22 cellular contexts compared by ENCODE assay signal in genomic region chr12:96176575-96176974, GRCh38. TPM values are rescaled to one million over a fixed set of nuclear protein-coding genes. Genes with fewer than 3 reads are reported as not detected.
A peak's percentile ranks its signal among the peaks of the same experiment; 100 is the strongest.
DNase-seq lines count a peak whose midpoint lies in the region; ATAC-seq and TF ChIP-seq lines count a peak whose summit lies in the region.
"Had no signal": no experiment of that assay in that cellular context is flagged by ENCODE, and none has a peak within 500 bp of the region (broad histone marks: within the 10 kb centered on the region; RNA-seq: fewer than 3 reads in every experiment).

No MANE protein-coding gene starts in this region.

- no peak for ATAC-seq in GM23338
- ATAC-seq in activated T-helper 17 cell treated with anti-CD3 and anti-CD28 coated beads, Interleukin-2, amount 50 U/mL, for 72 hours (replicated peaks), result no peak
- ATAC-seq in GM21367 (IDR thresholded peaks at IDR 0.05; ENCODE audit: unreplicated experiment), result no peak
- ATAC-seq in HG03175 (IDR thresholded peaks at IDR 0.05; ENCODE audit: unreplicated experiment), result no peak
- no peak for ATAC-seq in HG03521 (IDR thresholded peaks at IDR 0.05; ENCODE audit: unreplicated experiment)
- ATAC-seq: body of pancreas, Panc1 had no signal

- TF ChIP-seq CTCF in GM23338 (conservative IDR thresholded peaks at IDR 0.05; ENCODE audit: low read depth in 2 of 2) (no peak), osteoblast (IDR thresholded peaks at IDR 0.05; ENCODE audit: extremely low read depth, low read depth, low read length) (no peak)

- H3K4me3 Mint-ChIP-seq in activated naive CD4-positive, alpha-beta T cell treated with anti-CD3 and anti-CD28 coated beads, Interleukin-2, amount 50 U/mL, for 24 hours, result no peak overlapping the region
- no peak overlapping the region for H3K4me3 Mint-ChIP-seq in GM23338
- peak overlapping the region; percentile 38 for H3K4me3 Mint-ChIP-seq in activated T-helper 17 cell treated with anti-CD3 and anti-CD28 coated beads, Interleukin-2, amount 50 U/mL, for 72 hours
- H3K4me3 Mint-ChIP-seq: endodermal cell, mesothelial cell of epicardium, nephron progenitor cell had no signal

- H3K36me3 Mint-ChIP-seq in activated naive CD4-positive, alpha-beta T cell treated with anti-CD3 and anti-CD28 coated beads, Interleukin-2, amount 50 U/mL, for 24 hours, result peaks cover 3% of the 10 kb centered on the region
- H3K36me3 Mint-ChIP-seq in GM23338 (ENCODE audit: low read depth), result peaks cover 3% of the 10 kb centered on the region; the same call in 1 of the 3 replicates
- peaks cover 6% of the 10 kb centered on the region for H3K36me3 Mint-ChIP-seq in activated T-helper 17 cell treated with anti-CD3 and anti-CD28 coated beads, Interleukin-2, amount 50 U/mL, for 72 hours (ENCODE audit: low read depth)
- H3K36me3 Mint-ChIP-seq: mesothelial cell of epicardium had no signal

- H3K27me3 Mint-ChIP-seq in activated naive CD4-positive, alpha-beta T cell treated with anti-CD3 and anti-CD28 coated beads, Interleukin-2, amount 50 U/mL, for 24 hours, result no peaks in the 10 kb centered on the region
- H3K27me3 Mint-ChIP-seq in GM23338 (ENCODE audit: insufficient read depth, low read depth, poor library complexity), result no peaks in the 10 kb centered on the region
- H3K27me3 Mint-ChIP-seq in activated T-helper 17 cell treated with anti-CD3 and anti-CD28 coated beads, Interleukin-2, amount 50 U/mL, for 72 hours, result no peaks in the 10 kb centered on the region

- H3K4me3 ChIP-seq in GM23338 (no peak overlapping the region), osteoblast (ENCODE audit: insufficient read depth, low read length) (no peak overlapping the region)
- H3K4me3 ChIP-seq: body of pancreas, SJCRH30, tibial nerve had no signal

- H3K9me3 Mint-ChIP-seq in activated naive CD4-positive, alpha-beta T cell treated with anti-CD3 and anti-CD28 coated beads, Interleukin-2, amount 50 U/mL, for 24 hours, result peaks cover 4% of the 10 kb centered on the region
- H3K9me3 Mint-ChIP-seq in GM23338, result peaks cover 15% of the 10 kb centered on the region; the same call in 2 of the 3 replicates
- H3K9me3 Mint-ChIP-seq in activated T-helper 17 cell treated with anti-CD3 and anti-CD28 coated beads, Interleukin-2, amount 50 U/mL, for 72 hours, result peaks cover 10% of the 10 kb centered on the region

- no peaks in the 10 kb centered on the region for H4K20me1 ChIP-seq in GM23338 (replicated peaks; ENCODE audit: insufficient read depth)
- H4K20me1 ChIP-seq in osteoblast (ENCODE audit: insufficient read depth, low read length), result no peaks in the 10 kb centered on the region

- DNase-seq in activated naive CD4-positive, alpha-beta T cell treated with Interleukin-2 at 50 U/mL for 16 hours, result no peak
- no peak for DNase-seq in GM23338 (ENCODE audit: low spot score)
- no peak for DNase-seq in osteoblast (ENCODE audit: insufficient read length, low spot score, missing footprints)
- DNase-seq: Caco-2, DND-41, endodermal cell, head of caudate nucleus, NCI-H1092, NCI-H1930, NCI-H82, nephron progenitor cell, SJCRH30 had no signal

- peaks cover 16% of the 10 kb centered on the region for H3K4me1 Mint-ChIP-seq in activated naive CD4-positive, alpha-beta T cell treated with anti-CD3 and anti-CD28 coated beads, Interleukin-2, amount 50 U/mL, for 24 hours
- H3K4me1 Mint-ChIP-seq in GM23338, result no peaks in the 10 kb centered on the region
- peaks cover 15% of the 10 kb centered on the region for H3K4me1 Mint-ChIP-seq in activated T-helper 17 cell treated with anti-CD3 and anti-CD28 coated beads, Interleukin-2, amount 50 U/mL, for 72 hours
- H3K4me1 Mint-ChIP-seq: endodermal cell, mesothelial cell of epicardium, nephron progenitor cell had no signal

- H3K27ac ChIP-seq in GM23338 (ENCODE audit: low read depth), result no peak overlapping the region
- H3K27ac ChIP-seq in osteoblast (ENCODE audit: low read depth, low read length), result no peak overlapping the region
- H3K27ac ChIP-seq: body of pancreas, SJCRH30, tibial nerve had no signal

- H2AFZ ChIP-seq in GM23338 (no peak overlapping the region), osteoblast (ENCODE audit: low read length) (peak overlapping the region; percentile 74)

- H3K4me1 ChIP-seq in GM23338 (ENCODE audit: insufficient read depth) (no peaks in the 10 kb centered on the region), osteoblast (ENCODE audit: insufficient read depth, low read length) (no peaks in the 10 kb centered on the region)
- H3K4me1 ChIP-seq: body of pancreas, Caco-2, SJCRH30, tibial nerve had no signal

- H3K9me3 ChIP-seq in osteoblast (ENCODE audit: low read depth, low read length), result peaks cover 3% of the 10 kb centered on the region
- H3K9me3 ChIP-seq: body of pancreas, Caco-2 had no signal

- H3K79me2 ChIP-seq in GM23338 (replicated peaks; ENCODE audit: insufficient read depth), result no peaks in the 10 kb centered on the region
- no peaks in the 10 kb centered on the region for H3K79me2 ChIP-seq in osteoblast (ENCODE audit: insufficient read depth, low read length)

- no peak overlapping the region for H3K4me2 ChIP-seq in GM23338
- no peak overlapping the region for H3K4me2 ChIP-seq in osteoblast (ENCODE audit: insufficient read depth, low read length)

- 0 out of 2 replicates have a peak, but pooled peaks cover 5% of the 10 kb centered on the region for H3K36me3 ChIP-seq in GM23338 (ENCODE audit: insufficient read depth)
- no peaks in the 10 kb centered on the region for H3K36me3 ChIP-seq in osteoblast (ENCODE audit: insufficient read depth, low read length)
- H3K36me3 ChIP-seq: SJCRH30, tibial nerve had no signal

- no peaks in the 10 kb centered on the region for H3F3A ChIP-seq in GM23338 (replicated peaks; ENCODE audit: low read depth)

- peak overlapping the region; percentile 90 for H3K27ac Mint-ChIP-seq in activated naive CD4-positive, alpha-beta T cell treated with anti-CD3 and anti-CD28 coated beads, Interleukin-2, amount 50 U/mL, for 24 hours
- H3K27ac Mint-ChIP-seq in GM23338, result no peak overlapping the region
- peak overlapping the region; percentile 65 for H3K27ac Mint-ChIP-seq in activated T-helper 17 cell treated with anti-CD3 and anti-CD28 coated beads, Interleukin-2, amount 50 U/mL, for 72 hours
- H3K27ac Mint-ChIP-seq: endodermal cell, mesothelial cell of epicardium, progenitor cell of endocrine pancreas had no signal

- H3K27me3 ChIP-seq in GM23338 (ENCODE audit: insufficient read depth) (no peaks in the 10 kb centered on the region), osteoblast (ENCODE audit: insufficient read depth, low read length) (no peaks in the 10 kb centered on the region)
- H3K27me3 ChIP-seq: body of pancreas, SJCRH30, tibial nerve had no signal

- no peaks in the 10 kb centered on the region; the same call in 1 of the 2 replicates for H3K9me2 ChIP-seq in GM23338 (ENCODE audit: insufficient read depth)

TF ChIP-seq in GM23338, 12 proteins besides CTCF, POLR2A, EP300 and RAD21:
- no peak for TF ChIP-seq STAT1 (IDR thresholded peaks at IDR 0.05; ENCODE audit: unreplicated experiment)
- no peak for TF ChIP-seq CREB1 (CRISPR knock-in tag; IDR thresholded peaks at IDR 0.05; ENCODE audit: low read depth)
- TF ChIP-seq ZNF331 (CRISPR knock-in tag; IDR thresholded peaks at IDR 0.05; ENCODE audit: low read depth), result peak; percentile 87
- TF ChIP-seq EZH2phosphoT487 (IDR thresholded peaks at IDR 0.05; ENCODE audit: unreplicated experiment), result no peak

RNA-seq across cellular contexts. Expression of gene ELK3, which starts 17.6 kb away (rescaled TPM):
- total RNA-seq in GM23338 (2014; rRNA removed; shearing (Covaris generic)), result 8.3 and 12.1 TPM in 2 replicates
- 5.5 and 6.5 TPM in 2 replicates for polyA plus RNA-seq in GM23338 (2016; fragmentation: Nextera tagmentation; extraction: Ambion mirVana)
- total RNA-seq in activated T-helper 17 cell treated with anti-CD3 and anti-CD28 coated beads, Interleukin-2, amount 50 U/mL, for 72 hours, result 10 to 100 TPM; 31.3 to 39.2 TPM
- total RNA-seq in osteoblast, result 27.5 and 30.1 TPM in 2 replicates
